ENCODE assay signal across 1 cellular context in genomic region chr1:230977781-230978490, GRCh38.
TF ChIP-seq lines count a peak whose summit lies in the region.

No MANE protein-coding gene starts in this region.

TF ChIP-seq in GM12878, 131 proteins besides CTCF, POLR2A, EP300 and RAD21 (continued from another document):
- TF ChIP-seq TCF3 (IDR thresholded peaks at IDR 0.05; ENCODE audit: borderline replicate concordance, insufficient read depth, low read depth, low read length): 0 out of 2 replicates have a peak, but pooled peaks have one; percentile 27
- no peak for TF ChIP-seq SREBF1 (IDR thresholded peaks at IDR 0.05; ENCODE audit: low read length)
- no peak for TF ChIP-seq JUND (IDR thresholded peaks at IDR 0.05; ENCODE audit: low read depth, low read length)
- TF ChIP-seq SP1 (IDR thresholded peaks at IDR 0.05; ENCODE audit: low read depth, low read length): no peak
- no peak for TF ChIP-seq RELB (IDR thresholded peaks at IDR 0.05; ENCODE audit: low read depth)
- TF ChIP-seq ZNF687 (IDR thresholded peaks at IDR 0.05): no peak
- TF ChIP-seq MAX (IDR thresholded peaks at IDR 0.05; ENCODE audit: low read depth, low read length): no peak
- no peak for TF ChIP-seq BCL11A (IDR thresholded peaks at IDR 0.05; ENCODE audit: low read depth, low read length)
- TF ChIP-seq CEBPZ (IDR thresholded peaks at IDR 0.05; ENCODE audit: low read depth, low read length): no peak
- TF ChIP-seq ZNF592 (IDR thresholded peaks at IDR 0.05): no peak
